ENCODE assay signal across 1 cellular context in the genomic region with DNA sequence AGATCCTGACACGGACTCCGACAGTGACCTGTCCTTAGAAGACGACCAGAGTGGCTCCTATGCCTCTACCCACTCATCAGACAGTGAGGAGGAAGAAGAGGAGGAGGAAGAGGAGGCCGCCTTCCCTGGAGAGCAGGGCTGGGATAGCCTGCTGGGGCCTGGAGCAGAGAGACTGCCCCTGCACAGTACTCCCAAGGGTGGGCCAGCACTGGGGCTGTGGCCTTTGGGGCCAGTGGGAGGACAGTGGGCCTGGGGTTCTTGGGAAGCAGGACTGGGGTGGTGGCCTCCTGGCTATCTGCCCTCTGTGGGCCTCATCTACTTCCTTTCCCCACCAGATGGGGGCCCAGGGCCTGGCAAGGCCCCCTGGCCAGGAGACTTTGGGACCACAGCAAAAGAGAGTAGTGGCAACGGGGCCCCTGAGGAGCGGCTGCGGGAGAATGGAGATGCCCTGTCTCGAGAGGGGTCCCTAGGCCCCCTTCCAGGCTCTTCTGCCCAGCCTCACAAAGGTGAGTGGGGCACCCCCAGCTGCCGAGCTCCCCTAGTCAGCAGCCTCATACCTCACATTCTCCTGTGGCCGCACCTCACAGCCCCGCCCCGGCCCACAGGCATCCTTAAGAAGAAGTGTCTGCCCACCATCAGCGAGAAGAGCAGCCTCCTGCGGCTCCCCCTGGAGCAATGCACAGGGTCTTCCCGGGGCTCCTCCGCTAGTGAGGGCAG.
TF ChIP-seq lines count a peak whose summit lies in the region.

No MANE protein-coding gene starts in this region.

TF ChIP-seq in K562, 482 proteins besides CTCF, POLR2A, EP300 and RAD21:
- TF ChIP-seq POLR2B (IDR thresholded peaks at IDR 0.05; ENCODE audit: low read depth, partially characterized antibody) (no peak), RBM14 (IDR thresholded peaks at IDR 0.05; ENCODE audit: borderline replicate concordance, insufficient read depth, low read depth, low read length) (0 out of 2 replicates have a peak, but pooled peaks have one; percentile 33)
